Comparison of ENCODE assay signal across 14 cellular contexts in the genomic region with DNA sequence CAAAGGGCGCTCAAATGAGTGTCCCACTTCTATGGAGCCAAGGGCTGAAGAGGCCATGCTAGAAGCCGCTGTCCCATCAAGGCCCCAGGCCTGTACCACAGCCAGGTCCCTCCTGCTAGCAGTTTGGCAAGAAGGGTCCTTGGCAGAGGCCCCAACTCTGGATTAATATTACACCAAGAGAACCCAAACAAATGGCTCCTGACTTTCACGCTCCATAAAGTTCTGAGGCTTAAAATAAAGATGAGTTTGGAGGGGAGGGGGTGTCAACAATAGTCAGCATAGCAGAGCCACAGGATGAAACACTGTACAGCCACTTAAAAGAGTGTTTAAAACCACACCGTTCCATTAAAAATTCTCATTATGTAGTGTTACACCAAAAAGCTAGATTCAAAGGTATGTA. TPM values are rescaled to one million over a fixed set of nuclear protein-coding genes. Genes with fewer than 3 reads are reported as not detected.
DNase-seq lines count a peak whose midpoint lies in the region; ATAC-seq and TF ChIP-seq lines count a peak whose summit lies in the region.
"Had no signal": no experiment of that assay in that cellular context is flagged by ENCODE, and none has a peak within 500 bp of the region (broad histone marks: within the 10 kb centered on the region; RNA-seq: fewer than 3 reads in every experiment).

No MANE protein-coding gene starts in this region.

- DNase-seq in NCI-H2081 (lab: John Stamatoyannopoulos, UW) (peak; percentile 68 to 91), tibial nerve (ENCODE audit: low spot score in 2 of 2) (no peak), mucosa of descending colon (no peak)
- no peak for DNase-seq in stimulated activated naive CD8-positive, alpha-beta T cell treated with anti-CD3 and anti-CD28 coated beads, Interleukin-15, amount 100 ng/mL, for 72 hours
- DNase-seq: activated CD8-positive, alpha-beta memory T cell treated with anti-CD3 and anti-CD28 coated beads, Interleukin-2, amount 50 U/mL, for 48 hours; activated naive CD8-positive, alpha-beta T cell treated with anti-CD3 and anti-CD28 coated beads, Interleukin-2, amount 10 ng/mL, durations not matched to agents 7 days and 5 days; dermis blood vessel endothelial cell; NCI-H774; stimulated activated CD4-positive, alpha-beta T cell treated with anti-CD3 and anti-CD28 coated beads, Interleukin-15, amount 100 ng/mL, for 24 hours had no signal

- H3K9me3 Mint-ChIP-seq in brain = no peaks in the 10 kb centered on the region
- no peaks in the 10 kb centered on the region for H3K9me3 Mint-ChIP-seq in stimulated activated naive CD8-positive, alpha-beta T cell treated with anti-CD3 and anti-CD28 coated beads, Interleukin-15, amount 100 ng/mL, for 72 hours

- H3K9me3 ChIP-seq in BLaER1 treated with 17β-estradiol and CSF1 and Interleukin-3, amounts not matched to agents 10 nM and 100 nM (replicated peaks in 1 of 11) = no peaks in the 10 kb centered on the region
- H3K9me3 ChIP-seq in muscle layer of colon (ENCODE audit: low read length) = no peaks in the 10 kb centered on the region
- no peaks in the 10 kb centered on the region for H3K9me3 ChIP-seq in tibial nerve
- no peaks in the 10 kb centered on the region for H3K9me3 ChIP-seq in mucosa of descending colon
- H3K9me3 ChIP-seq: SJSA1 had no signal

- no peak overlapping the region for H3K4me3 ChIP-seq in BLaER1 treated with 17β-estradiol and CSF1 and Interleukin-3, amounts not matched to agents 10 nM and 100 nM
- H3K4me3 ChIP-seq in muscle layer of colon (ENCODE audit: low read depth in 1 of 2, low read length in 2 of 2) = no peak overlapping the region
- no peak overlapping the region for H3K4me3 ChIP-seq in tibial nerve
- no peak overlapping the region for H3K4me3 ChIP-seq in mucosa of descending colon
- H3K4me3 ChIP-seq: SJSA1 had no signal

- peaks cover 96% of the 10 kb centered on the region for H3K4me1 Mint-ChIP-seq in brain
- H3K4me1 Mint-ChIP-seq in stimulated activated naive CD8-positive, alpha-beta T cell treated with anti-CD3 and anti-CD28 coated beads, Interleukin-15, amount 100 ng/mL, for 72 hours = peaks cover 10% of the 10 kb centered on the region

- H3K4me3 Mint-ChIP-seq in brain = peak overlapping the region in 2 of 5 experiments; percentile 20 to 43
- no peak overlapping the region for H3K4me3 Mint-ChIP-seq in stimulated activated naive CD8-positive, alpha-beta T cell treated with anti-CD3 and anti-CD28 coated beads, Interleukin-15, amount 100 ng/mL, for 72 hours
- H3K4me3 Mint-ChIP-seq: activated naive CD8-positive, alpha-beta T cell treated with anti-CD3 and anti-CD28 coated beads, Interleukin-2, amount 10 ng/mL, durations not matched to agents 7 days and 5 days had no signal

- no peaks in the 10 kb centered on the region; a peak in 1 of 22 replicates for H3K36me3 ChIP-seq in BLaER1 treated with 17β-estradiol and CSF1 and Interleukin-3, amounts not matched to agents 10 nM and 100 nM
- no peaks in the 10 kb centered on the region for H3K36me3 ChIP-seq in muscle layer of colon (ENCODE audit: insufficient read depth, low read length)
- H3K36me3 ChIP-seq in tibial nerve = no peaks in the 10 kb centered on the region
- no peaks in the 10 kb centered on the region for H3K36me3 ChIP-seq in mucosa of descending colon (ENCODE audit: low read depth)

- H3K27me3 ChIP-seq in BLaER1 treated with 17β-estradiol and CSF1 and Interleukin-3, amounts not matched to agents 10 nM and 100 nM = peaks cover 0 to 17% (median 0%) of the 10 kb centered on the region in 11 experiments; a peak in 3 of 22 replicates
- H3K27me3 ChIP-seq in muscle layer of colon (ENCODE audit: control insufficient read depth in 1 of 2, insufficient read depth in 2 of 2, low read length in 2 of 2) (no peaks in the 10 kb centered on the region), tibial nerve (no peaks in the 10 kb centered on the region)
- H3K27me3 ChIP-seq: SJSA1 had no signal

- peaks cover 0 to 35% (median 7%) of the 10 kb centered on the region in 11 experiments; a peak in 9 of 22 replicates for H4K20me1 ChIP-seq in BLaER1 treated with 17β-estradiol and CSF1 and Interleukin-3, amounts not matched to agents 10 nM and 100 nM

- H3K4me1 ChIP-seq in BLaER1 treated with 17β-estradiol and CSF1 and Interleukin-3, amounts not matched to agents 10 nM and 100 nM = peaks cover 33 to 52% (median 36%) of the 10 kb centered on the region in 10 experiments
- H3K4me1 ChIP-seq in muscle layer of colon (ENCODE audit: insufficient read depth, low read length) (peaks cover 92% of the 10 kb centered on the region), tibial nerve (peaks cover 0 to 80% (median 44%) of the 10 kb centered on the region in 4 donors), mucosa of descending colon (ENCODE audit: low read depth) (peaks cover 34% of the 10 kb centered on the region)

- H3K9ac ChIP-seq in BLaER1 treated with 17β-estradiol and CSF1 and Interleukin-3, amounts not matched to agents 10 nM and 100 nM = peak overlapping the region in 2 of 11 experiments; percentile 2 to 31; a peak in 2 of 22 replicates
- H3K9ac ChIP-seq in muscle layer of colon (ENCODE audit: low read length) = no peak overlapping the region

- peaks cover 5% of the 10 kb centered on the region for H3K36me3 Mint-ChIP-seq in brain
- H3K36me3 Mint-ChIP-seq: activated naive CD8-positive, alpha-beta T cell treated with anti-CD3 and anti-CD28 coated beads, Interleukin-2, amount 10 ng/mL, durations not matched to agents 7 days and 5 days had no signal

- 69 to 78% methylated on average over 4 of the region's 4 CpGs for WGBS in tibial nerve, 2 donors

- no peak for ATAC-seq in stimulated activated naive CD8-positive, alpha-beta T cell treated with anti-CD3 and anti-CD28 coated beads, Interleukin-15, amount 100 ng/mL, for 72 hours
- ATAC-seq in HG03280 (IDR thresholded peaks at IDR 0.05; ENCODE audit: unreplicated experiment) (no peak), mucosa of descending colon (no peak)

- no peaks in the 10 kb centered on the region for H3K27me3 Mint-ChIP-seq in brain
- H3K27me3 Mint-ChIP-seq in stimulated activated naive CD8-positive, alpha-beta T cell treated with anti-CD3 and anti-CD28 coated beads, Interleukin-15, amount 100 ng/mL, for 72 hours = peaks cover 61% of the 10 kb centered on the region

- no peak for TF ChIP-seq EP300 in tibial nerve (IDR thresholded peaks at IDR 0.05)

- peak overlapping the region in 9 of 11 experiments; percentile 53 to 91 (median 78); a peak in 17 of 22 replicates for H3K4me2 ChIP-seq in BLaER1 treated with 17β-estradiol and CSF1 and Interleukin-3, amounts not matched to agents 10 nM and 100 nM

- intact Hi-C loops in mucosa of descending colon (cut with DNase I, micrococcal nuclease) = no loop called here

- no peak for TF ChIP-seq POLR2A in tibial nerve (IDR thresholded peaks at IDR 0.05)

- H3K27ac ChIP-seq in BLaER1 treated with 17β-estradiol and CSF1 and Interleukin-3, amounts not matched to agents 10 nM and 100 nM = no peak overlapping the region
- H3K27ac ChIP-seq in muscle layer of colon (ENCODE audit: low read depth, low read length) (peak overlapping the region; percentile 86), tibial nerve (no peak overlapping the region)
- H3K27ac ChIP-seq: SJSA1 had no signal

- peak overlapping the region; percentile 77 to 95 (median 85) for H3K27ac Mint-ChIP-seq in brain
- H3K27ac Mint-ChIP-seq in stimulated activated naive CD8-positive, alpha-beta T cell treated with anti-CD3 and anti-CD28 coated beads, Interleukin-15, amount 100 ng/mL, for 72 hours = no peak overlapping the region
- H3K27ac Mint-ChIP-seq: activated naive CD8-positive, alpha-beta T cell treated with anti-CD3 and anti-CD28 coated beads, Interleukin-2, amount 10 ng/mL, durations not matched to agents 7 days and 5 days had no signal

- TF ChIP-seq CTCF in brain (conservative IDR thresholded peaks at IDR 0.05) (no peak), tibial nerve (IDR thresholded peaks at IDR 0.05) (no peak), mucosa of descending colon (IDR thresholded peaks at IDR 0.05) (no peak)

RNA-seq across cellular contexts. Expression of a gene that starts 30.5 kb away (rescaled TPM):
- 97.8 TPM for polyA plus RNA-seq in brain (ENCODE audit: insufficient read depth, low read depth, low replicate concordance)
- total RNA-seq in tibial nerve (10 to 100 TPM; 32.1 to 55.5 (median 38.8) TPM), mucosa of descending colon (10 to 100 TPM; 23.5 to 46.8 (median 23.6) TPM)

Comparison
In these comparisons a context has a peak if more than half of its experiments do, and no peak if none do; other contexts are left out.
1. DNase-seq: peak in NCI-H2081 (2 of 2); none in stimulated activated naive CD8-positive, alpha-beta T cell treated with anti-CD3 and anti-CD28 coated beads, Interleukin-15, amount 100 ng/mL, for 72 hours (0 of 2), tibial nerve (0 of 2) and mucosa of descending colon (0 of 3).
2. H3K27ac Mint-ChIP-seq: peak in brain (5 of 5); none in stimulated activated naive CD8-positive, alpha-beta T cell treated with anti-CD3 and anti-CD28 coated beads, Interleukin-15, amount 100 ng/mL, for 72 hours (0 of 2).